26 cellular contexts compared by ENCODE assay signal in the genomic region with DNA sequence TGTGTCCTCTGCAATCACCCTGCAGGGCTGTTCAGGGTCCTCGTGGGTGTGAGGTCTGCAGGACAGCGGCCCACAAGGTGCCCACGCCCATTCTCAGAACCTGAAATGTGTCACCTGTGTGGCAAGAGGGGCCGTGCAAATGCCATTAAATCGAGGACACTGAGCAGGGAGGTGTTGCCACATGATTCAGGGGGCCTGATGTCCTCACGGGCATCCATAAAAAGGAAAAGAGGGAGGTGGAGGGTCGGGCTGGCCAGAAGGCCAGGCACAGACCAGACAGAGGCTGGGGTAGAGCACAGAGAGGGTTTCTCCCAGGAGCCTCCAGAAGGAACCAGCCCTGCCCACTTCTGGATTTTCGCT.
DNase-seq lines count a peak whose midpoint lies in the region; ATAC-seq and TF ChIP-seq lines count a peak whose summit lies in the region.
"Had no signal": no experiment of that assay in that cellular context is flagged by ENCODE, and none has a peak within 500 bp of the region (broad histone marks: within the 10 kb centered on the region; RNA-seq: fewer than 3 reads in every experiment).

No MANE protein-coding gene starts in this region.

- H4K8ac ChIP-seq in neuronal stem cell (ENCODE audit: low read depth, low read length): no peak overlapping the region

- H3K27ac Mint-ChIP-seq in activated CD4-positive, alpha-beta memory T cell treated with anti-CD3 and anti-CD28 coated beads, Interleukin-2, amount 10 ng/mL, durations not matched to agents 7 days and 5 days: no peak overlapping the region
- H3K27ac Mint-ChIP-seq in activated CD4-positive, alpha-beta memory T cell treated with anti-CD3 and anti-CD28 coated beads for 36 hours: no peak overlapping the region
- H3K27ac Mint-ChIP-seq: IgD-negative memory B cell had no signal

- TF ChIP-seq CTCF in Peyer's patch (IDR thresholded peaks at IDR 0.05) (no peak), upper lobe of right lung (IDR thresholded peaks at IDR 0.05) (no peak)

- peak overlapping the region; percentile 66 for H2BK5ac ChIP-seq in neuronal stem cell (ENCODE audit: low read length)

- H3K27ac ChIP-seq in Peyer's patch (no peak overlapping the region), neuronal stem cell (replicated peaks; ENCODE audit: low read length) (no peak overlapping the region), upper lobe of right lung (no peak overlapping the region)
- H3K27ac ChIP-seq: HL-60, KMS-11, PC-9 had no signal

- H3K27me3 ChIP-seq in Peyer's patch (no peaks in the 10 kb centered on the region), neuronal stem cell (ENCODE audit: control insufficient read depth in 3 of 3, insufficient read depth in 3 of 3, low read depth in 1 of 3, low read length in 3 of 3) (no peaks in the 10 kb centered on the region), upper lobe of right lung (no peaks in the 10 kb centered on the region)
- H3K27me3 ChIP-seq: BE2C had no signal

- H3K4me3 ChIP-seq in Peyer's patch: no peak overlapping the region
- peak overlapping the region in 1 of 2 donors; percentile 9 for H3K4me3 ChIP-seq in neuronal stem cell (ENCODE audit: low read length in 2 of 2)
- no peak overlapping the region for H3K4me3 ChIP-seq in upper lobe of right lung
- H3K4me3 ChIP-seq: PC-9 had no signal

- no peak overlapping the region for H2AFZ ChIP-seq in neuronal stem cell (ENCODE audit: low read length)
- H2AFZ ChIP-seq: PC-9 had no signal

- peaks cover 4% of the 10 kb centered on the region for H3K27me3 Mint-ChIP-seq in activated CD4-positive, alpha-beta memory T cell treated with anti-CD3 and anti-CD28 coated beads, Interleukin-2, amount 10 ng/mL, durations not matched to agents 7 days and 5 days
- no peaks in the 10 kb centered on the region for H3K27me3 Mint-ChIP-seq in activated CD4-positive, alpha-beta memory T cell treated with anti-CD3 and anti-CD28 coated beads for 36 hours
- H3K27me3 Mint-ChIP-seq: CD4-positive, CD25-positive, alpha-beta regulatory T cell had no signal

- peak overlapping the region; percentile 91 for H2BK15ac ChIP-seq in neuronal stem cell (ENCODE audit: low read length)

- intact Hi-C loops in activated CD4-positive, alpha-beta memory T cell treated with anti-CD3 and anti-CD28 coated beads for 36 hours (cut with micrococcal nuclease): loop anchor here (2.0 to 5.0 kb wide), 5 partner anchors 34 to 301 kb away; a partner anchor contains a TSS
- intact Hi-C loops in upper lobe of right lung (cut with DNase I): no loop called here

- POLR2A ChIA-PET in activated CD4-positive, alpha-beta memory T cell treated with anti-CD3 and anti-CD28 coated beads, Interleukin-2, amount 10 ng/mL, durations not matched to agents 7 days and 5 days (lab: Charles Lee): no interaction called here
- POLR2A ChIA-PET in activated CD4-positive, alpha-beta memory T cell treated with anti-CD3 and anti-CD28 coated beads for 36 hours (lab: Charles Lee): no interaction called here

- no peaks in the 10 kb centered on the region for H3K9me3 Mint-ChIP-seq in activated CD4-positive, alpha-beta memory T cell treated with anti-CD3 and anti-CD28 coated beads, Interleukin-2, amount 10 ng/mL, durations not matched to agents 7 days and 5 days
- H3K9me3 Mint-ChIP-seq in activated CD4-positive, alpha-beta memory T cell treated with anti-CD3 and anti-CD28 coated beads for 36 hours: no peaks in the 10 kb centered on the region
- H3K9me3 Mint-ChIP-seq: CD4-positive, CD25-positive, alpha-beta regulatory T cell; IgD-negative memory B cell had no signal

- H2BK120ac ChIP-seq in neuronal stem cell (ENCODE audit: low read depth, low read length): peak overlapping the region; percentile 95

- peak overlapping the region; percentile 96 for H2BK12ac ChIP-seq in neuronal stem cell (ENCODE audit: low read length)

- no peak overlapping the region for H3K4me3 Mint-ChIP-seq in activated CD4-positive, alpha-beta memory T cell treated with anti-CD3 and anti-CD28 coated beads, Interleukin-2, amount 10 ng/mL, durations not matched to agents 7 days and 5 days
- H3K4me3 Mint-ChIP-seq in activated CD4-positive, alpha-beta memory T cell treated with anti-CD3 and anti-CD28 coated beads for 36 hours: no peak overlapping the region

- H3K14ac ChIP-seq in neuronal stem cell (ENCODE audit: low read length): no peak overlapping the region

- ATAC-seq in upper lobe of right lung: no peak
- ATAC-seq in GM19452 (IDR thresholded peaks at IDR 0.05; ENCODE audit: unreplicated experiment): no peak

- H3K4ac ChIP-seq in neuronal stem cell (ENCODE audit: low read length): peak overlapping the region; percentile 85

- H4K91ac ChIP-seq in neuronal stem cell (ENCODE audit: low read depth, low read length, poor library complexity): no peak overlapping the region

- H3K79me1 ChIP-seq in neuronal stem cell (ENCODE audit: low read depth, low read length): no peaks in the 10 kb centered on the region

- H3K36me3 ChIP-seq in Peyer's patch: no peaks in the 10 kb centered on the region
- H3K36me3 ChIP-seq in neuronal stem cell (replicated peaks in 1 of 2; ENCODE audit: control insufficient read depth in 2 of 2, insufficient read depth in 2 of 2, low read length in 2 of 2): peaks cover 0 to 2% of the 10 kb centered on the region in 2 donors
- no peaks in the 10 kb centered on the region for H3K36me3 ChIP-seq in upper lobe of right lung
- H3K36me3 ChIP-seq: BE2C had no signal

- CTCF ChIA-PET in activated CD4-positive, alpha-beta memory T cell treated with anti-CD3 and anti-CD28 coated beads, Interleukin-2, amount 10 ng/mL, durations not matched to agents 7 days and 5 days (lab: Charles Lee): no interaction called here
- CTCF ChIA-PET in activated CD4-positive, alpha-beta memory T cell treated with anti-CD3 and anti-CD28 coated beads for 36 hours (lab: Charles Lee): interaction anchor here (0.6 to 1.5 kb wide), 4 partner anchors 98 to 603 kb away, joined by 3 to 6 read pairs (median 3); no protein-coding TSS in a partner anchor

- H3K9ac ChIP-seq in neuronal stem cell (ENCODE audit: low read depth, low read length, poor library complexity): no peak overlapping the region
- H3K9ac ChIP-seq: KMS-11 had no signal

- peak overlapping the region; percentile 99 for H2AK5ac ChIP-seq in neuronal stem cell (ENCODE audit: low read depth, low read length)

- peak overlapping the region; percentile 78 for H3K18ac ChIP-seq in neuronal stem cell (ENCODE audit: low read length)

- peaks cover 0 to 2% (median 0%) of the 10 kb centered on the region in 4 donors for H3K4me1 ChIP-seq in Peyer's patch
- peaks cover 4 to 8% of the 10 kb centered on the region in 2 donors for H3K4me1 ChIP-seq in neuronal stem cell (ENCODE audit: control insufficient read depth in 2 of 2, insufficient read depth in 1 of 2, low read depth in 1 of 2, low read length in 2 of 2)
- peaks cover 10% of the 10 kb centered on the region for H3K4me1 ChIP-seq in upper lobe of right lung
- H3K4me1 ChIP-seq: BE2C had no signal

- WGBS in neuronal stem cell (ENCODE audit: extremely low coverage in 2 of 2, insufficient read length in 2 of 2, insufficient replicate concordance in 1 of 2), 2 donors: no CpG with 5 or more reads among the region's 8 CpGs

- TF ChIP-seq POLR2A in Peyer's patch (IDR thresholded peaks at IDR 0.05): no peak

- H3K4me2 ChIP-seq in neuronal stem cell (ENCODE audit: insufficient read depth, low read length, poor library complexity, severe bottlenecking): no peak overlapping the region
- H3K4me2 ChIP-seq: KMS-11, PC-9 had no signal

- H3K23ac ChIP-seq in neuronal stem cell (ENCODE audit: low read depth, low read length, poor library complexity): peak overlapping the region; percentile 89

- H3K36me3 Mint-ChIP-seq in activated CD4-positive, alpha-beta memory T cell treated with anti-CD3 and anti-CD28 coated beads, Interleukin-2, amount 10 ng/mL, durations not matched to agents 7 days and 5 days (ENCODE audit: low read depth): no peaks in the 10 kb centered on the region
- H3K36me3 Mint-ChIP-seq in activated CD4-positive, alpha-beta memory T cell treated with anti-CD3 and anti-CD28 coated beads for 36 hours: no peaks in the 10 kb centered on the region
- H3K36me3 Mint-ChIP-seq: CD4-positive, CD25-positive, alpha-beta regulatory T cell; IgD-negative memory B cell had no signal

- peak; percentile 9 for DNase-seq in activated CD4-positive, alpha-beta memory T cell treated with anti-CD3 and anti-CD28 coated beads, Interleukin-2, amount 10 ng/mL, durations not matched to agents 7 days and 5 days
- DNase-seq in activated CD4-positive, alpha-beta memory T cell treated with anti-CD3 and anti-CD28 coated beads for 36 hours: no peak
- DNase-seq in Peyer's patch (peak in 2 of 3 donors; percentile 34 to 38), neuronal stem cell (ENCODE audit: low spot score) (no peak), upper lobe of right lung (peak; percentile 51), cerebellar cortex (ENCODE audit: low spot score) (no peak)
- no peak for DNase-seq in stimulated activated CD4-positive, alpha-beta T cell treated with anti-CD3 and anti-CD28 coated beads, Interleukin-2, amount 100 ng/mL, for 48 hours
- DNase-seq: 8988T; ACHN; BE2C; CD4-positive, CD25-positive, alpha-beta regulatory T cell; DMS53; GOT3; MM.1S; NCI-H1048; NCI-H1417 treated with DMSO at 0.1 percent for 48 hours; NCI-H1694 treated with DMSO at 0.1 percent for 48 hours; NCI-H2081; NCI-H2227 treated with DMSO at 0.1 percent for 48 hours; NCI-H526 treated with DMSO at 0.1 percent for 48 hours; PC-9; RPMI8226 had no signal

- H3K9me3 ChIP-seq in Peyer's patch (no peaks in the 10 kb centered on the region), neuronal stem cell (replicated peaks in 1 of 2; ENCODE audit: control insufficient read depth in 2 of 2, insufficient read depth in 1 of 2, low read depth in 1 of 2, low read length in 2 of 2) (no peaks in the 10 kb centered on the region), upper lobe of right lung (no peaks in the 10 kb centered on the region)
- H3K9me3 ChIP-seq: BE2C had no signal

- peaks cover 24% of the 10 kb centered on the region for H3K4me1 Mint-ChIP-seq in activated CD4-positive, alpha-beta memory T cell treated with anti-CD3 and anti-CD28 coated beads, Interleukin-2, amount 10 ng/mL, durations not matched to agents 7 days and 5 days
- peaks cover 25% of the 10 kb centered on the region for H3K4me1 Mint-ChIP-seq in activated CD4-positive, alpha-beta memory T cell treated with anti-CD3 and anti-CD28 coated beads for 36 hours (ENCODE audit: low read depth)

Comparison
In these comparisons a context has a peak if more than half of its experiments do, and no peak if none do; other contexts are left out.
1. DNase-seq: peak in activated CD4-positive, alpha-beta memory T cell treated with anti-CD3 and anti-CD28 coated beads, Interleukin-2, amount 10 ng/mL, durations not matched to agents 7 days and 5 days (single experiment), Peyer's patch (2 of 3) and upper lobe of right lung (single experiment); none in activated CD4-positive, alpha-beta memory T cell treated with anti-CD3 and anti-CD28 coated beads for 36 hours (single experiment), neuronal stem cell (single experiment), cerebellar cortex (single experiment) and stimulated activated CD4-positive, alpha-beta T cell treated with anti-CD3 and anti-CD28 coated beads, Interleukin-2, amount 100 ng/mL, for 48 hours (0 of 2).